ENCODE assay signal across 8 cellular contexts in genomic region chr13:113947321-113948033, GRCh38. TPM values are rescaled to one million over a fixed set of nuclear protein-coding genes. Genes with fewer than 3 reads are reported as not detected.
DNase-seq lines count a peak whose midpoint lies in the region; ATAC-seq and TF ChIP-seq lines count a peak whose summit lies in the region.

No MANE protein-coding gene starts in this region.

- no peak for DNase-seq in GM06990 (ENCODE audit: extremely low read depth, insufficient read length)
- DNase-seq in SW480 (ENCODE audit: low spot score) = peak; percentile 53
- DNase-seq in Right ventricle myocardium superior = peak; percentile 71
- DNase-seq in sciatic nerve (ENCODE audit: low spot score) = no peak
- no peak for DNase-seq in DMS79 treated with DMSO at 0.1 percent for 48 hours (lab: John Stamatoyannopoulos, UW)
- DNase-seq in 8988T = no peak
- DNase-seq in NCI-H446 treated with DMSO at 0.1 percent for 48 hours (lab: John Stamatoyannopoulos, UW) = no peak
- no peak for DNase-seq in A673 (ENCODE audit: low spot score)

- H3K4me3 ChIP-seq in GM06990 (replicated peaks; ENCODE audit: low read depth, low read length) = no peak overlapping the region
- no peak overlapping the region for H3K4me3 ChIP-seq in A673 (ENCODE audit: low read depth, low read length, poor library complexity, severe bottlenecking)

- no peaks in the 10 kb centered on the region for H3K9me3 ChIP-seq in A673 (ENCODE audit: low read depth, low read length, poor library complexity, severe bottlenecking)

- H3K4me1 ChIP-seq in A673 (ENCODE audit: insufficient read depth, low read length, poor library complexity, severe bottlenecking) = peaks cover 10% of the 10 kb centered on the region

- BruUV-seq in A673 (replicated peaks; lab: Mats Ljungman, UMichigan) = no TSS peak

- CTCF ChIA-PET in A673 (lab: Charles Lee) = no interaction called here

- no peak overlapping the region for H3K27ac ChIP-seq in A673 (ENCODE audit: low read depth, low read length, poor library complexity, severe bottlenecking)

- ATAC-seq in Right ventricle myocardium superior (ENCODE audit: poor library complexity) = peak; percentile 61
- peak; percentile 71 for ATAC-seq in sciatic nerve

- no peaks in the 10 kb centered on the region; the same call in 1 of the 2 replicates for H3K27me3 ChIP-seq in GM06990 (replicated peaks; ENCODE audit: control insufficient read depth, insufficient read depth, low read length)
- no peaks in the 10 kb centered on the region for H3K27me3 ChIP-seq in A673 (replicated peaks; ENCODE audit: insufficient read depth, low read depth, low read length, poor library complexity)

- POLR2A ChIA-PET in A673 (lab: Charles Lee; ENCODE audit: low non-redundant PET) = no interaction called here

- H3K36me3 ChIP-seq in GM06990 (ENCODE audit: control insufficient read depth, insufficient read depth, low read length) (no peaks in the 10 kb centered on the region), A673 (ENCODE audit: insufficient read depth, low read length, poor library complexity, severe bottlenecking) (no peaks in the 10 kb centered on the region)

- peak; percentile 39 for TF ChIP-seq CTCF in GM06990 (IDR thresholded peaks at IDR 0.05; ENCODE audit: insufficient read depth, low read length, poor library complexity, severe bottlenecking)
- TF ChIP-seq CTCF in A673 (conservative IDR thresholded peaks at IDR 0.05; ENCODE audit: low read depth, low read length) = no peak

- intact Hi-C loops in Right ventricle myocardium superior (cut with DNase I) (loop anchor here (5.0 kb wide), 1 partner anchor 130 kb away; no protein-coding TSS in a partner anchor), sciatic nerve (cut with DNase I) (loop anchor here (2.0 kb wide), 1 partner anchor 131 kb away; no protein-coding TSS in a partner anchor), A673 (cut with micrococcal nuclease; ENCODE audit: unreplicated experiment) (no loop called here)

RNA-seq across cellular contexts. Expression of gene C13orf46, which starts 26.4 kb away (rescaled TPM):
- total RNA-seq in Right ventricle myocardium superior (0.32 TPM), sciatic nerve (3.6 TPM), A673 (2021) (3.1 and 3.6 TPM in 2 replicates)

Comparison
In these comparisons a context has a peak if more than half of its experiments do, and no peak if none do; other contexts are left out.
1. DNase-seq: peak in SW480 (single experiment) and Right ventricle myocardium superior (single experiment); none in GM06990 (single experiment), sciatic nerve (single experiment), DMS79 treated with DMSO at 0.1 percent for 48 hours (single experiment), 8988T (single experiment), NCI-H446 treated with DMSO at 0.1 percent for 48 hours (single experiment) and A673 (single experiment).